In genomic region chr13:113108521-113108920, GRCh38 we compare ENCODE assay signal across 6 cellular contexts. TPM values are rescaled to one million over a fixed set of nuclear protein-coding genes. Genes with fewer than 3 reads are reported as not detected.
"Had no signal": no experiment of that assay in that cellular context is flagged by ENCODE, and none has a peak within 500 bp of the region (broad histone marks: within the 10 kb centered on the region; RNA-seq: fewer than 3 reads in every experiment).

No MANE protein-coding gene starts in this region.

RNA-seq across cellular contexts. Expression of gene F7, which starts 2.9 kb away (rescaled TPM):
- total RNA-seq: GM23248, H4, HFFc6 had no signal
- polyA plus RNA-seq: GM23248, IgD-negative memory B cell had no signal

RNA-seq across cellular contexts. Expression of gene F10, which starts 14.1 kb away (rescaled TPM):
- total RNA-seq: H4, HT1080 had no signal
- polyA plus RNA-seq: IgD-negative memory B cell had no signal

RNA-seq across cellular contexts. Expression of gene PROZ, which starts 49.9 kb away (rescaled TPM):
- total RNA-seq: GM23248, H4, H7, HFFc6, HT1080 had no signal
- polyA plus RNA-seq: GM23248, IgD-negative memory B cell had no signal
